12 cellular contexts compared by ENCODE assay signal in genomic region chr6:34246249-34246562, GRCh38. TPM values are rescaled to one million over a fixed set of nuclear protein-coding genes. Genes with fewer than 3 reads are reported as not detected.
DNase-seq lines count a peak whose midpoint lies in the region; ATAC-seq, FAIRE-seq and TF ChIP-seq lines count a peak whose summit lies in the region.
"Had no signal": no experiment of that assay in that cellular context is flagged by ENCODE, and none has a peak within 500 bp of the region (broad histone marks: within the 10 kb centered on the region; RNA-seq: fewer than 3 reads in every experiment).

No MANE protein-coding gene starts in this region.

- TF ChIP-seq CTCF in endothelial cell of umbilical vein (IDR thresholded peaks at IDR 0.05; ENCODE audit: extremely low read depth in 1 of 2, insufficient read depth in 1 of 2, low read depth in 1 of 2, low read length in 2 of 2) (no peak), Peyer's patch (IDR thresholded peaks at IDR 0.05) (no peak)

- FAIRE-seq in endothelial cell of umbilical vein (lab: Jason Lieb, UNC): no peak

- H4K20me1 ChIP-seq in endothelial cell of umbilical vein (replicated peaks; ENCODE audit: control insufficient read depth, extremely low read depth, insufficient read depth, low read length): no peaks in the 10 kb centered on the region

- H3K4me3 ChIP-seq in SJSA1 (no peak overlapping the region), endothelial cell of umbilical vein (replicated peaks in 1 of 3; ENCODE audit: insufficient read depth in 1 of 3, low read depth in 1 of 3, low read length in 3 of 3) (no peak overlapping the region), subcutaneous abdominal adipose tissue (ENCODE audit: low read depth in 1 of 5, low read length in 5 of 5) (no peak overlapping the region), Peyer's patch (no peak overlapping the region)
- H3K4me3 ChIP-seq: esophagus squamous epithelium, MG63, tibial artery had no signal

- H3K4me2 ChIP-seq in endothelial cell of umbilical vein (ENCODE audit: insufficient read depth, low read length): no peak overlapping the region

- BruUV-seq in endothelial cell of umbilical vein (replicated peaks; lab: Mats Ljungman, UMichigan): no TSS peak

- ATAC-seq in GM21423 (IDR thresholded peaks at IDR 0.05; ENCODE audit: unreplicated experiment): no peak
- ATAC-seq: activated T-cell treated with anti-CD3 and anti-CD28 coated beads, Interleukin-2, amount 50 U/mL, for 4 hours had no signal

- CTCF ChIA-PET in endothelial cell of umbilical vein (lab: Charles Lee): interaction anchor here (1.5 to 5.8 kb wide), 4 partner anchors 22 to 171 kb away, joined by 5 to 278 read pairs (median 50); no protein-coding TSS in a partner anchor

- H3K9me3 ChIP-seq in SJSA1 (replicated peaks): no peaks in the 10 kb centered on the region
- H3K9me3 ChIP-seq in endothelial cell of umbilical vein (replicated peaks; ENCODE audit: control insufficient read depth, insufficient read depth, low read length): no peaks in the 10 kb centered on the region
- H3K9me3 ChIP-seq in subcutaneous abdominal adipose tissue (ENCODE audit: control insufficient read depth in 5 of 5, low read length in 5 of 5): no peaks in the 10 kb centered on the region
- H3K9me3 ChIP-seq in Peyer's patch: no peaks in the 10 kb centered on the region
- H3K9me3 ChIP-seq: esophagus squamous epithelium, MG63, tibial artery had no signal

- dilution Hi-C loops in endothelial cell of umbilical vein (cut with MboI; ENCODE audit: extremely low pct_ligation_motif_present, low sequenced_read_pairs): no loop called here

- H3K27ac ChIP-seq in SJSA1 (peak overlapping the region; percentile 31; the same call in 1 of the 2 replicates), endothelial cell of umbilical vein (ENCODE audit: insufficient read depth, low read depth, low read length) (peak overlapping the region; percentile 0), subcutaneous abdominal adipose tissue (ENCODE audit: low read depth, low read length) (peak overlapping the region; percentile 13), Peyer's patch (peak overlapping the region in 1 of 4 donors; percentile 43)

- no peaks in the 10 kb centered on the region for H3K27me3 ChIP-seq in SJSA1 (replicated peaks)
- H3K27me3 ChIP-seq in endothelial cell of umbilical vein (ENCODE audit: control insufficient read depth in 2 of 2, insufficient read depth in 2 of 2, low read length in 2 of 2): no peaks in the 10 kb centered on the region
- H3K27me3 ChIP-seq in subcutaneous abdominal adipose tissue (ENCODE audit: control insufficient read depth in 5 of 5, insufficient read depth in 4 of 5, low read length in 5 of 5): no peaks in the 10 kb centered on the region
- H3K27me3 ChIP-seq in Peyer's patch: no peaks in the 10 kb centered on the region
- H3K27me3 ChIP-seq: esophagus squamous epithelium, MG63, tibial artery had no signal

- DNase-seq in activated effector memory CD4-positive, alpha-beta T cell treated with anti-CD3 and anti-CD28 coated beads, Interleukin-2, amount 50 U/mL, for 16 hours: peak; percentile 36
- no peak for DNase-seq in activated effector memory CD4-positive, alpha-beta T cell treated with Interleukin-2 at 50 U/mL for 16 hours
- no peak for DNase-seq in SJSA1 (ENCODE audit: low read depth in 1 of 2, low spot score in 2 of 2)
- DNase-seq in endothelial cell of umbilical vein (ENCODE audit: low read depth, low spot score): no peak
- DNase-seq in Peyer's patch: no peak
- no peak for DNase-seq in globus pallidus (ENCODE audit: low spot score)
- DNase-seq: esophagus squamous epithelium had no signal

- intact Hi-C loops in endothelial cell of umbilical vein (cut with micrococcal nuclease): no loop called here

- no peaks in the 10 kb centered on the region for H3K9me1 ChIP-seq in endothelial cell of umbilical vein (replicated peaks; ENCODE audit: control insufficient read depth, extremely low read depth, insufficient read depth, low read length)

- H3K36me3 ChIP-seq in SJSA1: peaks cover 45% of the 10 kb centered on the region
- peaks cover 7 to 10% of the 10 kb centered on the region in 2 experiments for H3K36me3 ChIP-seq in endothelial cell of umbilical vein (ENCODE audit: control insufficient read depth in 2 of 2, extremely low read depth in 1 of 2, insufficient read depth in 2 of 2, low read length in 2 of 2)
- H3K36me3 ChIP-seq in subcutaneous abdominal adipose tissue (ENCODE audit: control insufficient read depth in 5 of 5, insufficient read depth in 5 of 5, low read length in 5 of 5): peaks cover 0 to 28% (median 12%) of the 10 kb centered on the region in 5 donors
- H3K36me3 ChIP-seq in Peyer's patch: peaks cover 0 to 15% (median 0%) of the 10 kb centered on the region in 3 donors

- TF ChIP-seq POLR2A in endothelial cell of umbilical vein (IDR thresholded peaks at IDR 0.05; ENCODE audit: low read depth, low read length) (no peak), Peyer's patch (IDR thresholded peaks at IDR 0.05) (no peak)

- H3K79me2 ChIP-seq in endothelial cell of umbilical vein (ENCODE audit: control insufficient read depth, insufficient read depth, low read length): peaks cover 16% of the 10 kb centered on the region

- H3K4me1 ChIP-seq in SJSA1 (replicated peaks) (peaks cover 69% of the 10 kb centered on the region), endothelial cell of umbilical vein (ENCODE audit: control insufficient read depth, extremely low read depth, insufficient read depth, low read length) (peaks cover 61% of the 10 kb centered on the region), subcutaneous abdominal adipose tissue (ENCODE audit: control insufficient read depth in 5 of 5, insufficient read depth in 5 of 5, low read length in 5 of 5) (peaks cover 0 to 35% (median 28%) of the 10 kb centered on the region in 5 donors), Peyer's patch (peaks cover 0 to 30% (median 10%) of the 10 kb centered on the region in 4 donors)

- no peak overlapping the region for H2AFZ ChIP-seq in endothelial cell of umbilical vein (ENCODE audit: low read depth, low read length)

- H3K9ac ChIP-seq in endothelial cell of umbilical vein (replicated peaks; ENCODE audit: extremely low read depth, insufficient read depth, low read length): no peak overlapping the region
- H3K9ac ChIP-seq in subcutaneous abdominal adipose tissue (ENCODE audit: low read length in 5 of 5): no peak overlapping the region

- POLR2A ChIA-PET in endothelial cell of umbilical vein (lab: Charles Lee): interaction anchor here (0.6 to 3.4 kb wide), 2 partner anchors 9 to 83 kb away, joined by 5 to 13 read pairs; partner anchors contain the start of gene HMGA1

TF ChIP-seq in endothelial cell of umbilical vein, 7 proteins besides CTCF, POLR2A, EP300 and RAD21:
- no peak for TF ChIP-seq MAX (IDR thresholded peaks at IDR 0.05; ENCODE audit: insufficient read depth, insufficient read length)
- no peak for TF ChIP-seq EZH2 (IDR thresholded peaks at IDR 0.05; ENCODE audit: borderline replicate concordance, low read depth, low read length, severe bottlenecking)
- no peak for TF ChIP-seq POLR2AphosphoS5 (IDR thresholded peaks at IDR 0.05; ENCODE audit: insufficient read depth, low read depth, low read length)
- TF ChIP-seq GATA2 (IDR thresholded peaks at IDR 0.05; ENCODE audit: insufficient read depth, insufficient read length, low read depth, low read length): no peak
- TF ChIP-seq JUN (IDR thresholded peaks at IDR 0.05; ENCODE audit: borderline replicate concordance, insufficient read depth, insufficient read length, low read depth): no peak
- no peak for TF ChIP-seq FOS (IDR thresholded peaks at IDR 0.05; ENCODE audit: borderline replicate concordance, insufficient read depth, low read length)
- TF ChIP-seq MYC (IDR thresholded peaks at IDR 0.05; ENCODE audit: low read depth, low read length): no peak

RNA-seq across cellular contexts. Expression of gene SMIM29, which starts 2.6 kb away (rescaled TPM):
- 24.5 and 53.9 TPM in 2 replicates for total RNA-seq in SJSA1 (2014; rRNA removed; shearing (Covaris generic))
- 37.3 and 37.6 TPM in 2 replicates for total RNA-seq in endothelial cell of umbilical vein
- polyA plus RNA-seq in endothelial cell of umbilical vein: 75.2 and 135 TPM in 2 replicates
- 58.0 and 65.4 TPM in 2 replicates for polyA plus RNA-seq in endothelial cell of umbilical vein (2011; cell fraction: cytosol; rRNA removed)
- polyA plus RNA-seq in endothelial cell of umbilical vein (2011; cell fraction: nucleus; rRNA removed): 27.1 and 37.8 TPM in 2 replicates
- polyA plus RNA-seq in endothelial cell of umbilical vein (2012): 26.5 and 31.9 TPM in 2 replicates
- 18.2 and 23.0 TPM in 2 replicates for polyA minus RNA-seq in endothelial cell of umbilical vein
- 4.2 TPM for polyA minus RNA-seq in endothelial cell of umbilical vein (2011; cell fraction: cytosol; rRNA and poly(A)+ RNA removed)
- 7.0 and 9.6 TPM in 2 replicates for polyA minus RNA-seq in endothelial cell of umbilical vein (2011; cell fraction: nucleus; rRNA and poly(A)+ RNA removed)
- total RNA-seq in Peyer's patch: 10 to 100 TPM in 3 of 4 donors, 1 to 10 TPM in 1; 8.9 to 30.5 (median 14.9) TPM

RNA-seq across cellular contexts. Expression of gene HMGA1, which starts 9.5 kb away (rescaled TPM):
- 31.7 and 48.4 TPM in 2 replicates for total RNA-seq in SJSA1 (2014; rRNA removed; shearing (Covaris generic))
- total RNA-seq in endothelial cell of umbilical vein: 1,031 and 1,108 TPM in 2 replicates
- 416 and 425 TPM in 2 replicates for polyA plus RNA-seq in endothelial cell of umbilical vein
- 293 and 339 TPM in 2 replicates for polyA plus RNA-seq in endothelial cell of umbilical vein (2011; cell fraction: cytosol; rRNA removed)
- polyA plus RNA-seq in endothelial cell of umbilical vein (2011; cell fraction: nucleus; rRNA removed): 140 and 158 TPM in 2 replicates
- polyA plus RNA-seq in endothelial cell of umbilical vein (2012): 703 and 761 TPM in 2 replicates
- 125 and 180 TPM in 2 replicates for polyA minus RNA-seq in endothelial cell of umbilical vein
- 119 TPM for polyA minus RNA-seq in endothelial cell of umbilical vein (2011; cell fraction: cytosol; rRNA and poly(A)+ RNA removed)
- 49.5 and 60.6 TPM in 2 replicates for polyA minus RNA-seq in endothelial cell of umbilical vein (2011; cell fraction: nucleus; rRNA and poly(A)+ RNA removed)
- total RNA-seq in Peyer's patch: 100 to 1,000 TPM in 1 of 4 donors, 10 to 100 TPM in 3; 71.3 to 102 (median 90.7) TPM
